23 cellular contexts compared by ENCODE assay signal in the genomic region with DNA sequence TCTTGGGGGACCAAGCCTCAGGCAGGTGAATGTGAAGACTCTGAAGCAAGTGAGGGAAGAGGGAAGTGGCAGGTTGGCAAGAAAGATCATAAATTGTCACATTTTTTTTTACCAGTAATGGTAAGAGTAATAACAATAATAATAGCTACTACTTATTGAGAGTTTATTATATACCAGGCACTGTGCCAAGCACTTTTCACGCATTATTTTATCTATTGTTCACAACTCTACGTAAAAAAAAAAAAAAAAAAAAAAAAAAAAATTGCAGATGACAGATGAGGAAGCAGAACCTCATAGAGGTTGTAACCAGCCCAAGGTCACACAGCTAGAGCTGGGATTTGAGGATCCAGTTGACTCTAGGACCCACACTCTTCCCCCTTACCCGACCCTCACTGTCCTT. TPM values are rescaled to one million over a fixed set of nuclear protein-coding genes. Genes with fewer than 3 reads are reported as not detected.
"Had no signal": no experiment of that assay in that cellular context is flagged by ENCODE, and none has a peak within 500 bp of the region (broad histone marks: within the 10 kb centered on the region; RNA-seq: fewer than 3 reads in every experiment).

No MANE protein-coding gene starts in this region.

- ATAC-seq: activated CD8-positive, alpha-beta memory T cell treated with anti-CD3 and anti-CD28 coated beads, Interleukin-2, amount 10 ng/mL, durations not matched to agents 7 days and 5 days; esophagus mucosa; left cardiac atrium; stimulated activated memory B cell treated with anti-CD40 and anti-IgM and Interleukin-4, amounts not matched to agents 10 μg/mL and 1 μg/mL and 100 μg/mL, for 72 hours had no signal

- H3K4me2 ChIP-seq: hepatocyte had no signal

- H3K27ac ChIP-seq: hepatocyte, SK-N-MC, vagina had no signal

- H3K36me3 ChIP-seq: vagina had no signal

- DNase-seq: activated B cell treated with CpG ODN at 0.5 μM for 24 hours; activated CD4-positive, alpha-beta memory T cell treated with anti-CD3 and anti-CD28 coated beads, Interleukin-2, amount 10 ng/mL, durations not matched to agents 7 days and 5 days; activated CD4-positive, alpha-beta T cell treated with anti-CD3 and anti-CD28 coated beads for 48 hours; activated CD8-positive, alpha-beta memory T cell treated with anti-CD3 and anti-CD28 coated beads, Interleukin-2, amount 10 ng/mL, durations not matched to agents 7 days and 5 days; activated naive CD8-positive, alpha-beta T cell treated with anti-CD3 and anti-CD28 coated beads for 36 hours; amygdala; central memory CD4-positive, alpha-beta T cell; left cardiac atrium; midbrain; nephron progenitor cell; nucleus accumbens; stimulated activated CD4-positive, alpha-beta T cell treated with anti-CD3 and anti-CD28 coated beads, Interleukin-15, amount 100 ng/mL, for 24 hours; stimulated activated CD4-positive, alpha-beta T cell treated with anti-CD3 and anti-CD28 coated beads, Interleukin-2, amount 100 ng/mL, for 48 hours; trophoblast cell had no signal

- H2AFZ ChIP-seq: hepatocyte had no signal

- H3K4me3 ChIP-seq: hepatocyte, lung, SK-N-MC, skin epidermis, vagina had no signal

- H3K9me3 ChIP-seq: vagina had no signal

- H3K27me3 ChIP-seq: hepatocyte, vagina had no signal

RNA-seq across cellular contexts. Expression of a gene that starts 42.9 kb away (rescaled TPM):
- total RNA-seq: activated B cell treated with CpG ODN at 0.5 μM for 24 hours; activated CD4-positive, alpha-beta memory T cell treated with anti-CD3 and anti-CD28 coated beads, Interleukin-2, amount 10 ng/mL, durations not matched to agents 7 days and 5 days; activated CD8-positive, alpha-beta memory T cell treated with anti-CD3 and anti-CD28 coated beads, Interleukin-2, amount 10 ng/mL, durations not matched to agents 7 days and 5 days; activated naive CD8-positive, alpha-beta T cell treated with anti-CD3 and anti-CD28 coated beads for 36 hours; esophagus mucosa; glomerular endothelial cell; hepatocyte; left cardiac atrium; subcutaneous adipose tissue; vagina had no signal
